Comparison of ENCODE assay signal across 9 cellular contexts in genomic region chr2:216690451-216691209, GRCh38. TPM values are rescaled to one million over a fixed set of nuclear protein-coding genes. Genes with fewer than 3 reads are reported as not detected.
DNase-seq lines count a peak whose midpoint lies in the region; ATAC-seq and TF ChIP-seq lines count a peak whose summit lies in the region.
"Had no signal": no experiment of that assay in that cellular context is flagged by ENCODE, and none has a peak within 500 bp of the region (broad histone marks: within the 10 kb centered on the region; RNA-seq: fewer than 3 reads in every experiment).

No MANE protein-coding gene starts in this region.

- H3K18ac ChIP-seq in trophoblast cell (ENCODE audit: low read length), result peak overlapping the region; percentile 65

- no peak overlapping the region for H2BK5ac ChIP-seq in trophoblast cell (ENCODE audit: low read depth, low read length, poor library complexity)

- DNase-seq in BJ (ENCODE audit: low read depth) (peak; percentile 74), RWPE1 (ENCODE audit: low spot score) (no peak), fibroblast of the aortic adventitia (ENCODE audit: low read depth) (peak; percentile 90), trophoblast cell (no peak), activated gamma-delta T cell (lab: John Stamatoyannopoulos, UW) (no peak), DMS114 treated with DMSO at 0.1 percent for 48 hours (lab: John Stamatoyannopoulos, UW; ENCODE audit: unreplicated experiment) (no peak), NCI-H1694 treated with DMSO at 0.1 percent for 48 hours (lab: John Stamatoyannopoulos, UW) (no peak)

- no peak overlapping the region for H2AK5ac ChIP-seq in trophoblast cell (ENCODE audit: low read length)

- H2BK120ac ChIP-seq in trophoblast cell (ENCODE audit: insufficient read depth, low read length, poor library complexity), result no peak overlapping the region

- no peak for TF ChIP-seq CTCF in BJ (IDR thresholded peaks at IDR 0.05; ENCODE audit: insufficient read depth, low read depth, low read length)
- no peak for TF ChIP-seq CTCF in RWPE1 (conservative IDR thresholded peaks at IDR 0.05; ENCODE audit: low read depth)
- no peak for TF ChIP-seq CTCF in fibroblast of the aortic adventitia (IDR thresholded peaks at IDR 0.05; ENCODE audit: insufficient read depth, low read length)

- H3K27ac ChIP-seq in RWPE1, result peak overlapping the region; percentile 93
- H3K27ac ChIP-seq in trophoblast cell (ENCODE audit: low read depth, low read length), result no peak overlapping the region

- H3K4me3 ChIP-seq in BJ (ENCODE audit: low read depth, low read length), result peak overlapping the region; percentile 75
- peak overlapping the region; percentile 58 for H3K4me3 ChIP-seq in fibroblast of the aortic adventitia (ENCODE audit: low read depth, low read length)
- H3K4me3 ChIP-seq in trophoblast cell (ENCODE audit: low read depth, low read length), result no peak overlapping the region

- WGBS in trophoblast cell (ENCODE audit: extremely low coverage, insufficient coverage, insufficient read length), result 100% methylated on average over 1 of the region's 17 CpGs

- H3K4me1 ChIP-seq in trophoblast cell (ENCODE audit: control insufficient read depth in 1 of 2, insufficient read depth in 2 of 2, low read length in 2 of 2), result peaks cover 19 to 35% of the 10 kb centered on the region in 2 experiments

- no peak overlapping the region for H3K14ac ChIP-seq in trophoblast cell (ENCODE audit: low read length)

- POLR2A ChIA-PET in BJ (lab: Charles Lee) (interaction anchor here (1.0 kb wide), 1 partner anchor 415 kb away, joined by 3 read pairs; no protein-coding TSS in a partner anchor), RWPE1 (lab: Yijun Ruan, JAX; ENCODE audit: low non-redundant PET) (no interaction called here)

- H3K79me2 ChIP-seq in trophoblast cell (ENCODE audit: control insufficient read depth, insufficient read depth, low read length, poor library complexity), result peaks cover 8% of the 10 kb centered on the region

- peaks cover 11% of the 10 kb centered on the region for H3K36me3 ChIP-seq in BJ (ENCODE audit: control insufficient read depth, insufficient read depth, low read length)
- H3K36me3 ChIP-seq in trophoblast cell (ENCODE audit: control insufficient read depth in 1 of 2, insufficient read depth in 2 of 2, low read length in 2 of 2), result peaks cover 23 to 27% of the 10 kb centered on the region in 2 experiments

- CTCF ChIA-PET in BJ (lab: Yijun Ruan, JAX), result interaction anchor here (1.8 kb wide), 1 partner anchor 8 kb away, joined by 4 read pairs; no protein-coding TSS in a partner anchor
- CTCF ChIA-PET in RWPE1 (lab: Yijun Ruan, JAX), result no interaction called here

- H2AFZ ChIP-seq in trophoblast cell (ENCODE audit: insufficient read depth, low read length, poor library complexity), result no peak overlapping the region

- peaks cover 15% of the 10 kb centered on the region for H3K79me1 ChIP-seq in trophoblast cell (ENCODE audit: low read length)

- no peak overlapping the region for H3K4ac ChIP-seq in trophoblast cell (ENCODE audit: low read depth, low read length)

- no peaks in the 10 kb centered on the region for H3K9me3 ChIP-seq in trophoblast cell (ENCODE audit: insufficient read depth, low read depth, low read length)

- no peak overlapping the region for H4K12ac ChIP-seq in trophoblast cell (ENCODE audit: low read depth, low read length)

- no peak overlapping the region for H3K23ac ChIP-seq in trophoblast cell (ENCODE audit: low read length)

- H3K27me3 ChIP-seq in BJ (ENCODE audit: control insufficient read depth, insufficient read depth, low read length), result no peaks in the 10 kb centered on the region
- H3K27me3 ChIP-seq in trophoblast cell (ENCODE audit: insufficient read depth, low read length), result peaks cover 7% of the 10 kb centered on the region

- peak overlapping the region; percentile 60 for H3K4me2 ChIP-seq in trophoblast cell (ENCODE audit: low read length)

- ATAC-seq in HG03565 (IDR thresholded peaks at IDR 0.05; ENCODE audit: unreplicated experiment), result no peak

- H3K9ac ChIP-seq in trophoblast cell (ENCODE audit: low read length), result no peak overlapping the region

- H2BK12ac ChIP-seq in trophoblast cell (ENCODE audit: low read length), result no peak overlapping the region

- no peak overlapping the region for H4K8ac ChIP-seq in trophoblast cell (ENCODE audit: low read depth, low read length)

- no peak overlapping the region for H4K91ac ChIP-seq in trophoblast cell (ENCODE audit: low read depth, low read length)

RNA-seq across cellular contexts. Expression of gene IGFBP5, which starts 4.7 kb away (rescaled TPM):
- polyA plus RNA-seq in BJ (2011; rRNA removed), result 882 and 1,060 TPM in 2 replicates
- 478 and 512 TPM in 2 replicates for polyA minus RNA-seq in BJ (2011; rRNA and poly(A)+ RNA removed)
- 334 and 616 TPM in 2 replicates for total RNA-seq in fibroblast of the aortic adventitia (ENCODE audit: low replicate concordance)
- 356 and 375 TPM in 2 replicates for polyA plus RNA-seq in trophoblast cell (2013)
- total RNA-seq: endothelial cell of umbilical vein had no signal

RNA-seq across cellular contexts. Expression of gene IGFBP2, which starts 57.4 kb away (rescaled TPM):
- polyA plus RNA-seq in BJ (2011; rRNA removed), result 122 and 142 TPM in 2 replicates
- 30.7 and 38.3 TPM in 2 replicates for polyA minus RNA-seq in BJ (2011; rRNA and poly(A)+ RNA removed)
- 1.1 and 10.6 TPM in 2 replicates for total RNA-seq in fibroblast of the aortic adventitia (ENCODE audit: low replicate concordance)
- polyA plus RNA-seq in trophoblast cell (2013), result 654 and 672 TPM in 2 replicates

Comparison
In these comparisons a context has a peak if more than half of its experiments do, and no peak if none do; other contexts are left out.
1. DNase-seq: peak in BJ (single experiment) and fibroblast of the aortic adventitia (single experiment); none in RWPE1 (single experiment), trophoblast cell (0 of 2), activated gamma-delta T cell (single experiment), DMS114 treated with DMSO at 0.1 percent for 48 hours (single experiment) and NCI-H1694 treated with DMSO at 0.1 percent for 48 hours (single experiment).